Comparison of ENCODE assay signal across 10 cellular contexts in genomic region chr14:99508896-99509629, GRCh38. TPM values are rescaled to one million over a fixed set of nuclear protein-coding genes. Genes with fewer than 3 reads are reported as not detected.
DNase-seq lines count a peak whose midpoint lies in the region; ATAC-seq and TF ChIP-seq lines count a peak whose summit lies in the region.
"Had no signal": no experiment of that assay in that cellular context is flagged by ENCODE, and none has a peak within 500 bp of the region (broad histone marks: within the 10 kb centered on the region; RNA-seq: fewer than 3 reads in every experiment).

No MANE protein-coding gene starts in this region.

- no peak for DNase-seq in stimulated activated naive CD8-positive, alpha-beta T cell treated with anti-CD3 and anti-CD28 coated beads, Interleukin-15, amount 100 ng/mL, for 72 hours
- DNase-seq in stimulated activated naive CD8-positive, alpha-beta T cell treated with anti-CD3 and anti-CD28 coated beads, Interleukin-15, Interleukin-2, amounts not matched to agents 100 U/mL and 50 U/mL, for 24 hours, result no peak
- DNase-seq in cerebellar cortex (ENCODE audit: low spot score), result peak; percentile 58
- DNase-seq in ureter (ENCODE audit: low spot score), result peak; percentile 39
- DNase-seq in mesothelial cell of epicardium (ENCODE audit: low spot score in 2 of 2, unreplicated experiment in 2 of 2), result no peak
- DNase-seq in foreskin melanocyte, result no peak
- DNase-seq in NCI-H2029 treated with DMSO at 0.1 percent for 48 hours (lab: John Stamatoyannopoulos, UW), result no peak
- DNase-seq: activated effector memory CD4-positive, alpha-beta T cell treated with anti-CD3 and anti-CD28 coated beads, Interleukin-2, amount 50 U/mL, for 16 hours; SW 1271 had no signal

- H3K4me3 Mint-ChIP-seq in stimulated activated naive CD8-positive, alpha-beta T cell treated with anti-CD3 and anti-CD28 coated beads, Interleukin-15, amount 100 ng/mL, for 72 hours, result no peak overlapping the region
- H3K4me3 Mint-ChIP-seq in mesothelial cell of epicardium, result no peak overlapping the region

- no peaks in the 10 kb centered on the region for H3K9me3 Mint-ChIP-seq in stimulated activated naive CD8-positive, alpha-beta T cell treated with anti-CD3 and anti-CD28 coated beads, Interleukin-15, amount 100 ng/mL, for 72 hours
- H3K9me3 Mint-ChIP-seq in mesothelial cell of epicardium, result no peaks in the 10 kb centered on the region

- no peak for ATAC-seq in stimulated activated naive CD8-positive, alpha-beta T cell treated with anti-CD3 and anti-CD28 coated beads, Interleukin-15, amount 100 ng/mL, for 72 hours
- no peak for ATAC-seq in stimulated activated naive CD8-positive, alpha-beta T cell treated with anti-CD3 and anti-CD28 coated beads, Interleukin-15, Interleukin-2, amounts not matched to agents 100 U/mL and 50 U/mL, for 24 hours

- H3K36me3 ChIP-seq in liver (ENCODE audit: control insufficient read depth in 4 of 4, insufficient read depth in 3 of 4, low read depth in 1 of 4, low read length in 3 of 4), result peaks cover 6 to 74% (median 36%) of the 10 kb centered on the region in 4 donors

- no peak overlapping the region for H3K4me3 ChIP-seq in liver (ENCODE audit: low read depth in 1 of 3, low read length in 3 of 3)

- H3K4me1 ChIP-seq in liver (ENCODE audit: control insufficient read depth in 4 of 4, insufficient read depth in 4 of 4, low read length in 3 of 4), result peaks cover 0 to 19% (median 10%) of the 10 kb centered on the region in 4 donors

- H3K9ac ChIP-seq in liver (ENCODE audit: low read depth in 1 of 2, low read length in 2 of 2), result no peak overlapping the region

- peaks cover 33% of the 10 kb centered on the region for H3K36me3 Mint-ChIP-seq in mesothelial cell of epicardium

- no peaks in the 10 kb centered on the region for H3K9me3 ChIP-seq in liver (ENCODE audit: control insufficient read depth in 4 of 4, low read length in 3 of 4)

- H3K4me1 Mint-ChIP-seq in stimulated activated naive CD8-positive, alpha-beta T cell treated with anti-CD3 and anti-CD28 coated beads, Interleukin-15, amount 100 ng/mL, for 72 hours, result no peaks in the 10 kb centered on the region
- no peaks in the 10 kb centered on the region for H3K4me1 Mint-ChIP-seq in mesothelial cell of epicardium

- no peaks in the 10 kb centered on the region for H3K27me3 Mint-ChIP-seq in stimulated activated naive CD8-positive, alpha-beta T cell treated with anti-CD3 and anti-CD28 coated beads, Interleukin-15, amount 100 ng/mL, for 72 hours
- H3K27me3 Mint-ChIP-seq in mesothelial cell of epicardium (ENCODE audit: low read depth), result no peaks in the 10 kb centered on the region

- H3K27ac Mint-ChIP-seq in stimulated activated naive CD8-positive, alpha-beta T cell treated with anti-CD3 and anti-CD28 coated beads, Interleukin-15, amount 100 ng/mL, for 72 hours, result peak overlapping the region; percentile 84 to 90
- no peak overlapping the region for H3K27ac Mint-ChIP-seq in mesothelial cell of epicardium

- 68% methylated on average over 23 of the region's 23 CpGs for WGBS in liver

- H3K27ac ChIP-seq in liver (ENCODE audit: low read depth in 1 of 2, low read length in 2 of 2), result peak overlapping the region; percentile 64 to 78

- no peaks in the 10 kb centered on the region for H3K27me3 ChIP-seq in liver (ENCODE audit: control insufficient read depth in 4 of 4, insufficient read depth in 4 of 4, low read length in 3 of 4)

- peak in 1 of 2 donors; percentile 45 for TF ChIP-seq RAD21 in liver (IDR thresholded peaks at IDR 0.05)

- no peak for TF ChIP-seq CTCF in liver (IDR thresholded peaks at IDR 0.05; ENCODE audit: low read depth, low read length, missing input control)
- TF ChIP-seq CTCF in mesothelial cell of epicardium (IDR thresholded peaks at IDR 0.05; ENCODE audit: unreplicated experiment), result no peak

TF ChIP-seq in liver, 16 proteins besides CTCF, POLR2A, EP300 and RAD21:
- TF ChIP-seq, protein P1, sequence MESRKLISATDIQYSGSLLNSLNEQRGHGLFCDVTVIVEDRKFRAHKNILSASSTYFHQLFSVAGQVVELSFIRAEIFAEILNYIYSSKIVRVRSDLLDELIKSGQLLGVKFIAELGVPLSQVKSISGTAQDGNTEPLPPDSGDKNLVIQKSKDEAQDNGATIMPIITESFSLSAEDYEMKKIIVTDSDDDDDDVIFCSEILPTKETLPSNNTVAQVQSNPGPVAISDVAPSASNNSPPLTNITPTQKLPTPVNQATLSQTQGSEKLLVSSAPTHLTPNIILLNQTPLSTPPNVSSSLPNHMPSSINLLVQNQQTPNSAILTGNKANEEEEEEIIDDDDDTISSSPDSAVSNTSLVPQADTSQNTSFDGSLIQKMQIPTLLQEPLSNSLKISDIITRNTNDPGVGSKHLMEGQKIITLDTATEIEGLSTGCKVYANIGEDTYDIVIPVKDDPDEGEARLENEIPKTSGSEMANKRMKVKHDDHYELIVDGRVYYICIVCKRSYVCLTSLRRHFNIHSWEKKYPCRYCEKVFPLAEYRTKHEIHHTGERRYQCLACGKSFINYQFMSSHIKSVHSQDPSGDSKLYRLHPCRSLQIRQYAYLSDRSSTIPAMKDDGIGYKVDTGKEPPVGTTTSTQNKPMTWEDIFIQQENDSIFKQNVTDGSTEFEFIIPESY (IDR thresholded peaks at IDR 0.05), result no peak
- peak in 1 of 2 donors; percentile 60 for TF ChIP-seq GABPA (IDR thresholded peaks at IDR 0.05 in 1 of 2, conservative IDR thresholded peaks at IDR 0.05 in 1 of 2)
- peak in 1 of 2 donors; percentile 69 for TF ChIP-seq JUND (IDR thresholded peaks at IDR 0.05)
- TF ChIP-seq FOXA2 (IDR thresholded peaks at IDR 0.05), result peak; percentile 56
- peak in 1 of 2 donors; percentile 47 for TF ChIP-seq EGR1 (IDR thresholded peaks at IDR 0.05; ENCODE audit: low read depth in 2 of 2)
- peak; percentile 16 for TF ChIP-seq HNF4G (IDR thresholded peaks at IDR 0.05)
- TF ChIP-seq, protein P2, sequence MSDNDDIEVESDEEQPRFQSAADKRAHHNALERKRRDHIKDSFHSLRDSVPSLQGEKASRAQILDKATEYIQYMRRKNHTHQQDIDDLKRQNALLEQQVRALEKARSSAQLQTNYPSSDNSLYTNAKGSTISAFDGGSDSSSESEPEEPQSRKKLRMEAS (IDR thresholded peaks at IDR 0.05), result peak; percentile 86
- no peak for TF ChIP-seq TAF1 (conservative IDR thresholded peaks at IDR 0.05)
- TF ChIP-seq, protein P3, sequence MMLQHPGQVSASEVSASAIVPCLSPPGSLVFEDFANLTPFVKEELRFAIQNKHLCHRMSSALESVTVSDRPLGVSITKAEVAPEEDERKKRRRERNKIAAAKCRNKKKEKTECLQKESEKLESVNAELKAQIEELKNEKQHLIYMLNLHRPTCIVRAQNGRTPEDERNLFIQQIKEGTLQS (IDR thresholded peaks at IDR 0.05), result no peak
- TF ChIP-seq RXRA (IDR thresholded peaks at IDR 0.05), result peak; percentile 90 to 98
- TF ChIP-seq, protein P4, sequence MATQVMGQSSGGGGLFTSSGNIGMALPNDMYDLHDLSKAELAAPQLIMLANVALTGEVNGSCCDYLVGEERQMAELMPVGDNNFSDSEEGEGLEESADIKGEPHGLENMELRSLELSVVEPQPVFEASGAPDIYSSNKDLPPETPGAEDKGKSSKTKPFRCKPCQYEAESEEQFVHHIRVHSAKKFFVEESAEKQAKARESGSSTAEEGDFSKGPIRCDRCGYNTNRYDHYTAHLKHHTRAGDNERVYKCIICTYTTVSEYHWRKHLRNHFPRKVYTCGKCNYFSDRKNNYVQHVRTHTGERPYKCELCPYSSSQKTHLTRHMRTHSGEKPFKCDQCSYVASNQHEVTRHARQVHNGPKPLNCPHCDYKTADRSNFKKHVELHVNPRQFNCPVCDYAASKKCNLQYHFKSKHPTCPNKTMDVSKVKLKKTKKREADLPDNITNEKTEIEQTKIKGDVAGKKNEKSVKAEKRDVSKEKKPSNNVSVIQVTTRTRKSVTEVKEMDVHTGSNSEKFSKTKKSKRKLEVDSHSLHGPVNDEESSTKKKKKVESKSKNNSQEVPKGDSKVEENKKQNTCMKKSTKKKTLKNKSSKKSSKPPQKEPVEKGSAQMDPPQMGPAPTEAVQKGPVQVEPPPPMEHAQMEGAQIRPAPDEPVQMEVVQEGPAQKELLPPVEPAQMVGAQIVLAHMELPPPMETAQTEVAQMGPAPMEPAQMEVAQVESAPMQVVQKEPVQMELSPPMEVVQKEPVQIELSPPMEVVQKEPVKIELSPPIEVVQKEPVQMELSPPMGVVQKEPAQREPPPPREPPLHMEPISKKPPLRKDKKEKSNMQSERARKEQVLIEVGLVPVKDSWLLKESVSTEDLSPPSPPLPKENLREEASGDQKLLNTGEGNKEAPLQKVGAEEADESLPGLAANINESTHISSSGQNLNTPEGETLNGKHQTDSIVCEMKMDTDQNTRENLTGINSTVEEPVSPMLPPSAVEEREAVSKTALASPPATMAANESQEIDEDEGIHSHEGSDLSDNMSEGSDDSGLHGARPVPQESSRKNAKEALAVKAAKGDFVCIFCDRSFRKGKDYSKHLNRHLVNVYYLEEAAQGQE (IDR thresholded peaks at IDR 0.05), result no peak
- TF ChIP-seq YY1 (IDR thresholded peaks at IDR 0.05), result peak; percentile 68
- TF ChIP-seq NR2F2 (IDR thresholded peaks at IDR 0.05), result no peak
- TF ChIP-seq SP1 (IDR thresholded peaks at IDR 0.05), result peak; percentile 68
- peak; percentile 5 for TF ChIP-seq FOXA1 (IDR thresholded peaks at IDR 0.05)
- peak; percentile 71 to 90 for TF ChIP-seq HNF4A (conservative IDR thresholded peaks at IDR 0.05)

RNA-seq across cellular contexts. Expression of gene CCNK, which starts 27.9 kb away (rescaled TPM):
- total RNA-seq in liver, result 10 to 100 TPM; 17.7 to 33.4 TPM
- 1 to 10 TPM; 7.7 to 8.7 TPM for polyA plus RNA-seq in liver
- total RNA-seq in ureter, result 62.5 TPM
- 65.1 to 71.9 TPM (median 67.9 TPM) in 3 replicates for total RNA-seq in mesothelial cell of epicardium

RNA-seq across cellular contexts. Expression of gene SETD3, which starts 28.4 kb away (rescaled TPM):
- total RNA-seq in liver (10 to 100 TPM; 18.7 to 39.7 TPM), ureter (67.7 TPM), mesothelial cell of epicardium (47.4 to 49.3 TPM (median 47.7 TPM) in 3 replicates)
- polyA plus RNA-seq in liver, result 10 to 100 TPM; 19.1 to 19.7 TPM

Comparison
In these comparisons a context has a peak if more than half of its experiments do, and no peak if none do; other contexts are left out.
1. DNase-seq: peak in cerebellar cortex (single experiment) and ureter (single experiment); none in stimulated activated naive CD8-positive, alpha-beta T cell treated with anti-CD3 and anti-CD28 coated beads, Interleukin-15, amount 100 ng/mL, for 72 hours (0 of 2), stimulated activated naive CD8-positive, alpha-beta T cell treated with anti-CD3 and anti-CD28 coated beads, Interleukin-15, Interleukin-2, amounts not matched to agents 100 U/mL and 50 U/mL, for 24 hours (single experiment), mesothelial cell of epicardium (0 of 2), foreskin melanocyte (single experiment) and NCI-H2029 treated with DMSO at 0.1 percent for 48 hours (single experiment).